In the genomic region with DNA sequence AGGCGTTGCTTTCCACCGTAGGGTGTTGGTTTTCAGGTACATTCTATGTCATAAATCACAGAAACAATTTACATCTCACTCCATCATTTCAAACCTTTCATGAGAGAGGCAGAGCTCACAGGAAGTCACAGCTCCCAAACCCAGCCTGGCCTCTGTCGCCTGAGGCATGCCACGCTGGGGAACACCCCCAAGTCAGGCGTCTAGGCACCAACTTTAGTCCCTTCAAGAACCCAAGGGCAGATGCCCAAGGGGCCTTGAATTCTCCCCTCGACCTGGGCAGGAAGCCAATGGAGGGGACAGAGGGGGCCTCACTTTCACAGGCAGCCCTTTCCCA, we compare ENCODE assay signal across 1 cellular context.
TF ChIP-seq lines count a peak whose summit lies in the region.

No MANE protein-coding gene starts in this region.

TF ChIP-seq in GM12878, 131 proteins besides CTCF, POLR2A, EP300 and RAD21:
- TF ChIP-seq ETV6 (conservative IDR thresholded peaks at IDR 0.05 in 1 of 2, IDR thresholded peaks at IDR 0.05 in 1 of 2; ENCODE audit: borderline replicate concordance in 1 of 2, low read depth in 1 of 2) = peak in 1 of 2 experiments; percentile 84; a peak in 1 of 4 replicates
- TF ChIP-seq NFXL1 (IDR thresholded peaks at IDR 0.05; ENCODE audit: borderline replicate concordance) = 0 out of 2 replicates have a peak, but pooled peaks have one; percentile 37
- TF ChIP-seq, protein P1, sequence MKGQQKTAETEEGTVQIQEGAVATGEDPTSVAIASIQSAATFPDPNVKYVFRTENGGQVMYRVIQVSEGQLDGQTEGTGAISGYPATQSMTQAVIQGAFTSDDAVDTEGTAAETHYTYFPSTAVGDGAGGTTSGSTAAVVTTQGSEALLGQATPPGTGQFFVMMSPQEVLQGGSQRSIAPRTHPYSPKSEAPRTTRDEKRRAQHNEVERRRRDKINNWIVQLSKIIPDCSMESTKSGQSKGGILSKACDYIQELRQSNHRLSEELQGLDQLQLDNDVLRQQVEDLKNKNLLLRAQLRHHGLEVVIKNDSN (IDR thresholded peaks at IDR 0.05; ENCODE audit: borderline replicate concordance, extremely low read length, insufficient read depth, low read depth, low read length) = no peak
- no peak for TF ChIP-seq SMAD1 (IDR thresholded peaks at IDR 0.05; ENCODE audit: low read depth, partially characterized antibody)
- no peak for TF ChIP-seq HCFC1 (IDR thresholded peaks at IDR 0.05; ENCODE audit: low read length)
- TF ChIP-seq, protein P2, sequence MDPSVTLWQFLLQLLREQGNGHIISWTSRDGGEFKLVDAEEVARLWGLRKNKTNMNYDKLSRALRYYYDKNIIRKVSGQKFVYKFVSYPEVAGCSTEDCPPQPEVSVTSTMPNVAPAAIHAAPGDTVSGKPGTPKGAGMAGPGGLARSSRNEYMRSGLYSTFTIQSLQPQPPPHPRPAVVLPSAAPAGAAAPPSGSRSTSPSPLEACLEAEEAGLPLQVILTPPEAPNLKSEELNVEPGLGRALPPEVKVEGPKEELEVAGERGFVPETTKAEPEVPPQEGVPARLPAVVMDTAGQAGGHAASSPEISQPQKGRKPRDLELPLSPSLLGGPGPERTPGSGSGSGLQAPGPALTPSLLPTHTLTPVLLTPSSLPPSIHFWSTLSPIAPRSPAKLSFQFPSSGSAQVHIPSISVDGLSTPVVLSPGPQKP (IDR thresholded peaks at IDR 0.05; ENCODE audit: low read depth, low read length) = no peak
- no peak for TF ChIP-seq HDGF (IDR thresholded peaks at IDR 0.05)
- no peak for TF ChIP-seq PAX8 (IDR thresholded peaks at IDR 0.05)
- TF ChIP-seq KLF5 (IDR thresholded peaks at IDR 0.05; ENCODE audit: partially characterized antibody) = no peak
- no peak for TF ChIP-seq ZBED1 (IDR thresholded peaks at IDR 0.05; ENCODE audit: borderline replicate concordance)
- TF ChIP-seq CBFB (IDR thresholded peaks at IDR 0.05; ENCODE audit: low read depth) = no peak
- TF ChIP-seq PAX5 (IDR thresholded peaks at IDR 0.05; ENCODE audit: borderline replicate concordance, low read depth, low read length) = no peak
- TF ChIP-seq, protein P3, sequence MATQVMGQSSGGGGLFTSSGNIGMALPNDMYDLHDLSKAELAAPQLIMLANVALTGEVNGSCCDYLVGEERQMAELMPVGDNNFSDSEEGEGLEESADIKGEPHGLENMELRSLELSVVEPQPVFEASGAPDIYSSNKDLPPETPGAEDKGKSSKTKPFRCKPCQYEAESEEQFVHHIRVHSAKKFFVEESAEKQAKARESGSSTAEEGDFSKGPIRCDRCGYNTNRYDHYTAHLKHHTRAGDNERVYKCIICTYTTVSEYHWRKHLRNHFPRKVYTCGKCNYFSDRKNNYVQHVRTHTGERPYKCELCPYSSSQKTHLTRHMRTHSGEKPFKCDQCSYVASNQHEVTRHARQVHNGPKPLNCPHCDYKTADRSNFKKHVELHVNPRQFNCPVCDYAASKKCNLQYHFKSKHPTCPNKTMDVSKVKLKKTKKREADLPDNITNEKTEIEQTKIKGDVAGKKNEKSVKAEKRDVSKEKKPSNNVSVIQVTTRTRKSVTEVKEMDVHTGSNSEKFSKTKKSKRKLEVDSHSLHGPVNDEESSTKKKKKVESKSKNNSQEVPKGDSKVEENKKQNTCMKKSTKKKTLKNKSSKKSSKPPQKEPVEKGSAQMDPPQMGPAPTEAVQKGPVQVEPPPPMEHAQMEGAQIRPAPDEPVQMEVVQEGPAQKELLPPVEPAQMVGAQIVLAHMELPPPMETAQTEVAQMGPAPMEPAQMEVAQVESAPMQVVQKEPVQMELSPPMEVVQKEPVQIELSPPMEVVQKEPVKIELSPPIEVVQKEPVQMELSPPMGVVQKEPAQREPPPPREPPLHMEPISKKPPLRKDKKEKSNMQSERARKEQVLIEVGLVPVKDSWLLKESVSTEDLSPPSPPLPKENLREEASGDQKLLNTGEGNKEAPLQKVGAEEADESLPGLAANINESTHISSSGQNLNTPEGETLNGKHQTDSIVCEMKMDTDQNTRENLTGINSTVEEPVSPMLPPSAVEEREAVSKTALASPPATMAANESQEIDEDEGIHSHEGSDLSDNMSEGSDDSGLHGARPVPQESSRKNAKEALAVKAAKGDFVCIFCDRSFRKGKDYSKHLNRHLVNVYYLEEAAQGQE (IDR thresholded peaks at IDR 0.05; ENCODE audit: low read depth, low read length) = no peak
- TF ChIP-seq CBX3 (IDR thresholded peaks at IDR 0.05; ENCODE audit: borderline replicate concordance, low read depth) = no peak
- TF ChIP-seq, protein P4, sequence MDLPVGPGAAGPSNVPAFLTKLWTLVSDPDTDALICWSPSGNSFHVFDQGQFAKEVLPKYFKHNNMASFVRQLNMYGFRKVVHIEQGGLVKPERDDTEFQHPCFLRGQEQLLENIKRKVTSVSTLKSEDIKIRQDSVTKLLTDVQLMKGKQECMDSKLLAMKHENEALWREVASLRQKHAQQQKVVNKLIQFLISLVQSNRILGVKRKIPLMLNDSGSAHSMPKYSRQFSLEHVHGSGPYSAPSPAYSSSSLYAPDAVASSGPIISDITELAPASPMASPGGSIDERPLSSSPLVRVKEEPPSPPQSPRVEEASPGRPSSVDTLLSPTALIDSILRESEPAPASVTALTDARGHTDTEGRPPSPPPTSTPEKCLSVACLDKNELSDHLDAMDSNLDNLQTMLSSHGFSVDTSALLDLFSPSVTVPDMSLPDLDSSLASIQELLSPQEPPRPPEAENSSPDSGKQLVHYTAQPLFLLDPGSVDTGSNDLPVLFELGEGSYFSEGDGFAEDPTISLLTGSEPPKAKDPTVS (IDR thresholded peaks at IDR 0.05; ENCODE audit: low read depth, low read length) = no peak
- TF ChIP-seq YBX1 (IDR thresholded peaks at IDR 0.05) = no peak
- TF ChIP-seq ATF7 (IDR thresholded peaks at IDR 0.05; ENCODE audit: low read depth) = no peak
